Comparison of ENCODE assay signal across 8 cellular contexts in genomic region chr11:69443138-69443967, GRCh38. TPM values are rescaled to one million over a fixed set of nuclear protein-coding genes. Genes with fewer than 3 reads are reported as not detected.
DNase-seq lines count a peak whose midpoint lies in the region; FAIRE-seq and TF ChIP-seq lines count a peak whose summit lies in the region.

No MANE protein-coding gene starts in this region.

- H3K36me3 ChIP-seq in trophoblast cell (ENCODE audit: control insufficient read depth in 1 of 2, insufficient read depth in 2 of 2, low read length in 2 of 2) (no peaks in the 10 kb centered on the region), tibial artery (no peaks in the 10 kb centered on the region)

- H4K91ac ChIP-seq in trophoblast cell (ENCODE audit: low read depth, low read length) = peak overlapping the region; percentile 75

- no peak overlapping the region for H3K4ac ChIP-seq in trophoblast cell (ENCODE audit: low read depth, low read length)

- TF ChIP-seq CTCF in GM20000 (IDR thresholded peaks at IDR 0.05; ENCODE audit: extremely low read depth, missing control alignments) = no peak
- TF ChIP-seq CTCF in tibial artery (IDR thresholded peaks at IDR 0.05) = no peak

- no peaks in the 10 kb centered on the region for H3K27me3 ChIP-seq in trophoblast cell (ENCODE audit: insufficient read depth, low read length)
- H3K27me3 ChIP-seq in tibial artery = no peaks in the 10 kb centered on the region

- H2BK5ac ChIP-seq in trophoblast cell (ENCODE audit: low read depth, low read length, poor library complexity) = peak overlapping the region; percentile 35

- FAIRE-seq in HTR-8/SVneo (lab: Jason Lieb, UNC) = peak; percentile 98

- H3K27ac ChIP-seq in trophoblast cell (ENCODE audit: low read depth, low read length) = peak overlapping the region; percentile 75
- H3K27ac ChIP-seq in tibial artery = peak overlapping the region; percentile 49 to 53

- no peak overlapping the region for H2AK5ac ChIP-seq in trophoblast cell (ENCODE audit: low read length)

- peak overlapping the region; percentile 13 for H2BK12ac ChIP-seq in trophoblast cell (ENCODE audit: low read length)

- peak overlapping the region; percentile 43 for H2BK120ac ChIP-seq in trophoblast cell (ENCODE audit: insufficient read depth, low read length, poor library complexity)

- no peak overlapping the region for H2AFZ ChIP-seq in trophoblast cell (ENCODE audit: insufficient read depth, low read length, poor library complexity)

- peak overlapping the region; percentile 24 for H4K12ac ChIP-seq in trophoblast cell (ENCODE audit: low read depth, low read length)

- peak overlapping the region; percentile 57 for H3K4me2 ChIP-seq in trophoblast cell (ENCODE audit: low read length)

- peak overlapping the region; percentile 51 for H3K14ac ChIP-seq in trophoblast cell (ENCODE audit: low read length)

- peak; percentile 86 for DNase-seq in COLO829 (ENCODE audit: low spot score)
- DNase-seq in GM20000 (ENCODE audit: low spot score) = peak; percentile 94
- peak; percentile 96 for DNase-seq in HTR-8/SVneo (ENCODE audit: insufficient read length, low spot score)
- peak; percentile 35 for DNase-seq in SKM-1 (lab: John Stamatoyannopoulos, UW; ENCODE audit: unreplicated experiment)
- peak; percentile 88 for DNase-seq in activated naive CD8-positive, alpha-beta T cell treated with anti-CD3 and anti-CD28 coated beads for 36 hours
- peak; percentile 57 to 93 (median 85) for DNase-seq in head of caudate nucleus
- peak; percentile 42 to 54 for DNase-seq in trophoblast cell
- DNase-seq in tibial artery = peak; percentile 83 to 88

- peak overlapping the region; percentile 68 for H3K27ac Mint-ChIP-seq in activated naive CD8-positive, alpha-beta T cell treated with anti-CD3 and anti-CD28 coated beads for 36 hours

- H3K9me3 ChIP-seq in trophoblast cell (ENCODE audit: insufficient read depth, low read depth, low read length) = no peaks in the 10 kb centered on the region
- no peaks in the 10 kb centered on the region for H3K9me3 ChIP-seq in tibial artery

- H3K23ac ChIP-seq in trophoblast cell (ENCODE audit: low read length) = no peak overlapping the region

- no peak overlapping the region for H3K9ac ChIP-seq in trophoblast cell (ENCODE audit: low read length)

- H4K8ac ChIP-seq in trophoblast cell (ENCODE audit: low read depth, low read length) = peak overlapping the region; percentile 59

- H3K79me2 ChIP-seq in trophoblast cell (ENCODE audit: control insufficient read depth, insufficient read depth, low read length, poor library complexity) = no peaks in the 10 kb centered on the region

- peak overlapping the region; percentile 63 for H3K4me3 Mint-ChIP-seq in activated naive CD8-positive, alpha-beta T cell treated with anti-CD3 and anti-CD28 coated beads for 36 hours

- H3K36me3 Mint-ChIP-seq in activated naive CD8-positive, alpha-beta T cell treated with anti-CD3 and anti-CD28 coated beads for 36 hours = no peaks in the 10 kb centered on the region

- H3K4me1 ChIP-seq in trophoblast cell (ENCODE audit: control insufficient read depth in 1 of 2, insufficient read depth in 2 of 2, low read length in 2 of 2) = peaks cover 26 to 37% of the 10 kb centered on the region in 2 experiments
- H3K4me1 ChIP-seq in tibial artery = peaks cover 0 to 29% (median 25%) of the 10 kb centered on the region in 4 donors

- no peak overlapping the region for H3K4me3 ChIP-seq in trophoblast cell (ENCODE audit: low read depth, low read length)
- H3K4me3 ChIP-seq in tibial artery = peak overlapping the region; percentile 44 to 61

- intact Hi-C loops in head of caudate nucleus (cut with DNase I) = loop anchor here (10.0 kb wide), 1 partner anchor 201 kb away; the partner anchor contains the start of gene CCND1
- intact Hi-C loops in tibial artery (cut with DNase I; ENCODE audit: low total_unique reads) = no loop called here

- peaks cover 14% of the 10 kb centered on the region for H3K4me1 Mint-ChIP-seq in activated naive CD8-positive, alpha-beta T cell treated with anti-CD3 and anti-CD28 coated beads for 36 hours

- H3K27me3 Mint-ChIP-seq in activated naive CD8-positive, alpha-beta T cell treated with anti-CD3 and anti-CD28 coated beads for 36 hours = peaks cover 25% of the 10 kb centered on the region

- H3K9me3 Mint-ChIP-seq in activated naive CD8-positive, alpha-beta T cell treated with anti-CD3 and anti-CD28 coated beads for 36 hours = no peaks in the 10 kb centered on the region

- H3K18ac ChIP-seq in trophoblast cell (ENCODE audit: low read length) = peak overlapping the region; percentile 28

- peaks cover 20% of the 10 kb centered on the region for H3K79me1 ChIP-seq in trophoblast cell (ENCODE audit: low read length)

- WGBS in trophoblast cell (ENCODE audit: extremely low coverage, insufficient coverage, insufficient read length) = no CpG with 5 or more reads among the region's 48 CpGs

RNA-seq across cellular contexts. Expression of gene LINC01488, which starts 38.1 kb away (rescaled TPM):
- not detected for total RNA-seq in activated naive CD8-positive, alpha-beta T cell treated with anti-CD3 and anti-CD28 coated beads for 36 hours
- polyA plus RNA-seq in trophoblast cell (2013) = 0.05 and 0.08 TPM in 2 replicates

Comparison
In these comparisons a context has a peak if more than half of its experiments do, and no peak if none do; other contexts are left out.
1. DNase-seq: peak in every context shown above with its lines; median percentile 96 in HTR-8/SVneo; 94 in GM20000; 88 in activated naive CD8-positive, alpha-beta T cell treated with anti-CD3 and anti-CD28 coated beads for 36 hours; 86 in COLO829; 86 in tibial artery; 85 in head of caudate nucleus; 48 in trophoblast cell; 35 in SKM-1.